In genomic region chr13:72737033-72737432, GRCh38 we compare ENCODE assay signal across 27 cellular contexts.
"Had no signal": no experiment of that assay in that cellular context is flagged by ENCODE, and none has a peak within 500 bp of the region (broad histone marks: within the 10 kb centered on the region; RNA-seq: fewer than 3 reads in every experiment).

No MANE protein-coding gene starts in this region.

- H3K4me3 ChIP-seq: coronary artery, gastrocnemius medialis, lower lobe of right lung, neural progenitor cell, right atrium auricular region, smooth muscle cell, suprapubic skin, transverse colon, upper lobe of right lung, uterus had no signal

- H3K4me2 ChIP-seq: neural progenitor cell, smooth muscle cell had no signal

- DNase-seq: dermis blood vessel endothelial cell; effector memory CD8-positive, alpha-beta T cell; foreskin fibroblast; gastrocnemius medialis; head of caudate nucleus; kidney; left cardiac atrium; left ventricle myocardium superior; lower lobe of right lung; naive thymus-derived CD4-positive, alpha-beta T cell; stimulated activated CD4-positive, alpha-beta T cell treated with anti-CD3 and anti-CD28 coated beads, Interleukin-12 subunit alpha, Interleukin-12 subunit beta, amount 100 ng/mL, for 4 hours; stimulated activated CD4-positive, alpha-beta T cell treated with anti-CD3 and anti-CD28 coated beads, Interleukin-1b, Interleukin-23, amount 100 ng/mL, for 48 hours; stimulated activated CD4-positive, alpha-beta T cell treated with anti-CD3 and anti-CD28 coated beads, Interleukin-4, amount 100 ng/mL, for 1 hour; stimulated activated CD8-positive, alpha-beta memory T cell treated with anti-CD3 and anti-CD28 coated beads, Interleukin-4, amount 100 ng/mL, for 48 hours; stimulated activated naive CD4-positive, alpha-beta T cell; stimulated activated naive CD8-positive, alpha-beta T cell treated with anti-CD3 and anti-CD28 coated beads, Interleukin-15, amount 100 ng/mL, for 72 hours; transverse colon; upper lobe of right lung; uterus had no signal

- FAIRE-seq: endometrium, kidney had no signal

- H2AFZ ChIP-seq: neural progenitor cell, parathyroid adenoma had no signal

- H3K27me3 ChIP-seq: gastrocnemius medialis, neural progenitor cell, right atrium auricular region, suprapubic skin, transverse colon, upper lobe of right lung, uterus had no signal

- H3K4me1 ChIP-seq: gastrocnemius medialis, lower lobe of right lung, neural progenitor cell, parathyroid adenoma, right atrium auricular region, suprapubic skin, upper lobe of right lung, uterus had no signal

- H3K9ac ChIP-seq: neural progenitor cell, parathyroid adenoma had no signal

- ATAC-seq: effector memory CD8-positive, alpha-beta T cell; gastrocnemius medialis; left cardiac atrium; left ventricle myocardium superior; lower lobe of right lung; naive thymus-derived CD4-positive, alpha-beta T cell; sciatic nerve; stimulated activated naive CD8-positive, alpha-beta T cell treated with anti-CD3 and anti-CD28 coated beads, Interleukin-15, amount 100 ng/mL, for 72 hours; upper lobe of right lung had no signal

- H3K27ac ChIP-seq: coronary artery, gastrocnemius medialis, lower lobe of right lung, neural progenitor cell, parathyroid adenoma, right atrium auricular region, suprapubic skin, transverse colon, upper lobe of right lung, uterus had no signal

- H3K79me2 ChIP-seq: parathyroid adenoma had no signal

- H3K9me3 ChIP-seq: gastrocnemius medialis, lower lobe of right lung, right atrium auricular region, suprapubic skin, transverse colon, upper lobe of right lung, uterus had no signal

- H3K36me3 ChIP-seq: gastrocnemius medialis, right atrium auricular region, transverse colon, uterus had no signal
